In the genomic region with DNA sequence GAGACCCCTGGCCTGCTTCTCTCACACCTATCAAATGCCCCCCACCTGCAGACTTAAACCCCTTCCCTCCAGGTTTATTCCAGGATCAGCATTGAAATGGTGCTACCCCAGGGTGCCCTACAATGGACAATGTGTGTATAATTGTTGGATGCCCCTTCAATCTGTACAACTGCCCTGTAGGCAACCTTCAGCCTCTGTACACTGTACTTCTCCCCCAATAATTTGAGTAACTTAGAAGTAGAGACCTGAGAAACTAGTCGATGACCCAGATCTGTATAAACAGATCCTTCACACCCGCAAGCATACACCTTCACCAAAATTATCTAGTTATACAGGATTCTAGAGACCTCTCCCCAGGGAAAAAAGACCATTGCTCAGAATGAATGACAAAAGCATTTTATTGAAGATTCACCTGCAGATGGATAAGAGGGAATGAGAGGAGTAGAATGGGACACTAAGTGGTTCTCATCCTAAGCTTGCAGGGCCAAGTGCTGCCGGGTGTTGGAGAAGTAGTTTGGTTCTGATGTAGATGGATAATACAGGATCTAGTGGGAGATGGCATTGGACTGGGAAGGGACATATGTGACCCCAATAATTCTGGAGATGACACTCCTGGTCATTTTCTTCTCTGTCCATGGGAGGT, we compare ENCODE assay signal across 7 cellular contexts. TPM values are rescaled to one million over a fixed set of nuclear protein-coding genes. Genes with fewer than 3 reads are reported as not detected.
"Had no signal": no experiment of that assay in that cellular context is flagged by ENCODE, and none has a peak within 500 bp of the region (broad histone marks: within the 10 kb centered on the region; RNA-seq: fewer than 3 reads in every experiment).

No MANE protein-coding gene starts in this region.

- H3K4me3 ChIP-seq: GM23248, K562 had no signal

- H3K4me3 Mint-ChIP-seq: H9 had no signal

- H2AFZ ChIP-seq: GM23248 had no signal

- DNase-seq: GM23248, H9, HCEC 1CT, IMR-90 had no signal

- H3K27ac ChIP-seq: GM23248 had no signal

- H3K9me3 Mint-ChIP-seq: H9 had no signal

RNA-seq across cellular contexts. Expression of gene KRT4, which starts 7.6 kb away (rescaled TPM):
- total RNA-seq: H1, H9, HT-29, K562 had no signal

RNA-seq across cellular contexts. Expression of gene KRT3, which starts 10.4 kb away (rescaled TPM):
- total RNA-seq: GM23248, H1, H9, HT-29, IMR-90, K562 had no signal

RNA-seq across cellular contexts. Expression of gene KRT79, which starts 27.8 kb away (rescaled TPM):
- total RNA-seq: GM23248, H1, H9, HT-29 had no signal

RNA-seq across cellular contexts. Expression of gene KRT76, which starts 29.1 kb away (rescaled TPM):
- total RNA-seq: GM23248, H1, H9, HT-29, IMR-90, K562 had no signal

RNA-seq across cellular contexts. Expression of gene KRT78, which starts 42.5 kb away (rescaled TPM):
- total RNA-seq: GM23248, H1, H9, HT-29, IMR-90, K562 had no signal
